1 cellular context compared by ENCODE assay signal in genomic region chr10:44932338-44933116, GRCh38.
TF ChIP-seq lines count a peak whose summit lies in the region.

No MANE protein-coding gene starts in this region.

TF ChIP-seq in H1, 55 proteins besides CTCF, POLR2A, EP300 and RAD21:
- TF ChIP-seq CHD1 (IDR thresholded peaks at IDR 0.05; ENCODE audit: low read depth, low read length): no peak
- no peak for TF ChIP-seq NANOG (IDR thresholded peaks at IDR 0.05; ENCODE audit: insufficient read depth, low read depth, low read length, poor library complexity, severe bottlenecking)
- no peak for TF ChIP-seq RFX5 (IDR thresholded peaks at IDR 0.05; ENCODE audit: borderline replicate concordance, low read depth, low read length)
- no peak for TF ChIP-seq POU5F1 (IDR thresholded peaks at IDR 0.05; ENCODE audit: low read depth, low read length)
- TF ChIP-seq TEAD4 (IDR thresholded peaks at IDR 0.05; ENCODE audit: low read depth, low read length): no peak
- no peak for TF ChIP-seq EZH2 (IDR thresholded peaks at IDR 0.05; ENCODE audit: low read depth, low read length, severe bottlenecking)
- no peak for TF ChIP-seq FOSL1 (IDR thresholded peaks at IDR 0.05; ENCODE audit: insufficient read depth, low read depth, low read length)
- TF ChIP-seq ATF2 (IDR thresholded peaks at IDR 0.05; ENCODE audit: low read length): no peak
- TF ChIP-seq POLR2AphosphoS5 (IDR thresholded peaks at IDR 0.05; ENCODE audit: low read depth, low read length): no peak
- 0 out of 2 replicates have a peak, but pooled peaks have one; percentile 41 for TF ChIP-seq JUND (IDR thresholded peaks at IDR 0.05; ENCODE audit: low read length)
- no peak for TF ChIP-seq SIN3A (conservative IDR thresholded peaks at IDR 0.05 in 1 of 2, IDR thresholded peaks at IDR 0.05 in 1 of 2; ENCODE audit: low read depth in 1 of 2, low read length in 2 of 2)
- no peak for TF ChIP-seq SP2 (IDR thresholded peaks at IDR 0.05; ENCODE audit: low read length)
- no peak for TF ChIP-seq NRF1 (IDR thresholded peaks at IDR 0.05; ENCODE audit: low read depth, low read length)
- no peak for TF ChIP-seq BCL11A (IDR thresholded peaks at IDR 0.05; ENCODE audit: low read depth in 2 of 2, low read length in 2 of 2)
- TF ChIP-seq BRCA1 (IDR thresholded peaks at IDR 0.05; ENCODE audit: low read depth, low read length): no peak
- no peak for TF ChIP-seq CHD7 (IDR thresholded peaks at IDR 0.05; ENCODE audit: insufficient replicate concordance, low read length)
- no peak for TF ChIP-seq CEBPB (IDR thresholded peaks at IDR 0.05; ENCODE audit: low read depth, low read length)
- no peak for TF ChIP-seq TAF1 (IDR thresholded peaks at IDR 0.05; ENCODE audit: low read depth, low read length)
- no peak for TF ChIP-seq CBX5 (IDR thresholded peaks at IDR 0.05; ENCODE audit: low read depth, low read length)
- no peak for TF ChIP-seq HDAC6 (IDR thresholded peaks at IDR 0.05; ENCODE audit: low read depth, low read length)
- TF ChIP-seq HDAC2 (IDR thresholded peaks at IDR 0.05; ENCODE audit: borderline replicate concordance in 1 of 2, low read depth in 2 of 2, low read length in 2 of 2): no peak
- TF ChIP-seq GABPA (IDR thresholded peaks at IDR 0.05; ENCODE audit: borderline replicate concordance, insufficient read depth, low read length): peak; percentile 63; the same call in 1 of the 2 replicates
- no peak for TF ChIP-seq CTBP2 (IDR thresholded peaks at IDR 0.05; ENCODE audit: borderline replicate concordance, insufficient read depth, insufficient read length, low read length)
- TF ChIP-seq PHF8 (conservative IDR thresholded peaks at IDR 0.05; ENCODE audit: low read depth, low read length): no peak
- TF ChIP-seq SRF (IDR thresholded peaks at IDR 0.05; ENCODE audit: low read depth, low read length): no peak
- no peak for TF ChIP-seq CBX8 (IDR thresholded peaks at IDR 0.05; ENCODE audit: borderline replicate concordance, low read depth, low read length)
- TF ChIP-seq SIX5 (IDR thresholded peaks at IDR 0.05; ENCODE audit: low read depth, low read length): no peak
- TF ChIP-seq MAX (IDR thresholded peaks at IDR 0.05): peak; percentile 57
- TF ChIP-seq SAP30 (IDR thresholded peaks at IDR 0.05; ENCODE audit: insufficient read depth, insufficient replicate concordance, low read length): no peak
- peak; percentile 70; the same call in 1 of the 2 replicates for TF ChIP-seq TCF12 (IDR thresholded peaks at IDR 0.05; ENCODE audit: low read depth, low read length)
- 0 out of 2 replicates have a peak, but pooled peaks have one; percentile 31 for TF ChIP-seq CHD2 (IDR thresholded peaks at IDR 0.05; ENCODE audit: low read length)
- peak; percentile 46 for TF ChIP-seq CREB1 (IDR thresholded peaks at IDR 0.05)
- TF ChIP-seq KDM4A (IDR thresholded peaks at IDR 0.05; ENCODE audit: low read depth, low read length, severe bottlenecking): no peak
- peak; percentile 65; the same call in 1 of the 2 replicates for TF ChIP-seq YY1 (IDR thresholded peaks at IDR 0.05; ENCODE audit: low read depth, low read length)
- no peak for TF ChIP-seq ATF3 (IDR thresholded peaks at IDR 0.05; ENCODE audit: insufficient read depth, low read depth, low read length)
